In the genomic region with DNA sequence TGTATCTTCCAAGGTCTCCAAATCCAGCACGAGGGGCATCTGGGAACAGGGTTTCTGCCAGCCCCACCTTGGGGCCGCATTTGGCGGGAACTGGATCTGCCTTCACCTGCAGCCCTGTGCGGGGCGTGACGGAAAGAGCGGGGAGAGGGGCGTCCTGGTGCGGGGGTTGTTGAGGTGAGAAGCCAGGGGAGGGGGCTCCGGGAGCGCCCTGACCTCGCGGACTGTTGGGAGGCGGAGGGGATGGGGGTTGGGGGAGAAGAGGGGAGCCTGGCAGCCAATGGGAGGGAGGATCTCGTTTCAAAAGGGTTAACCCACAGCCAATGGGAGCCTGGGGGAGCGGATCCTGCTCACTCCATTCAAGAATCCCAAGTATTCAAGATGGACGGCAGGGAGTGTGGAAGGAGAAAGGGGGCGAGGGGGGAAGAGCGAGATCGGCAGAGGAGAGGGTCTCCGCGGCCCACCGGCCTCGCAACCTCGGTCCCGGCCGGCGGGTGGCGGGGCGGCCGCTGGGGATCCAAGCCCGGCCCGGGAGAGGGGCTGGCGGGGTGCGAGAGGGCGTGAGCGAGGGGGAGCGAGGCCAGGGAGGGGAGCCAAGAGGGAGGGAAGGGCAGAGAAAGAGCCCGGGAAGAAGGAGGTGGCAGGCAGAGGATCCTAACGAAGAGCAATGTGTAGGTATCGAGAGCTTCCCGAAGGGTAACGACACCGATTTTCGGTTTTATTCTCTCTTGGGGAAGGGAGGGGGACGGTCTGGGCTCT, we compare ENCODE assay signal across 8 cellular contexts. TPM values are rescaled to one million over a fixed set of nuclear protein-coding genes. Genes with fewer than 3 reads are reported as not detected.
DNase-seq lines count a peak whose midpoint lies in the region; ATAC-seq, FAIRE-seq and TF ChIP-seq lines count a peak whose summit lies in the region.

No MANE protein-coding gene starts in this region.

- intact Hi-C loops in dorsolateral prefrontal cortex (cut with DNase I) = loop anchor here in 1 of 2 donors (2.0 kb wide), 1 partner anchor 71 kb away; a partner anchor contains a TSS

- peaks cover 34% of the 10 kb centered on the region for H3K4me1 Mint-ChIP-seq in stimulated activated memory B cell treated with anti-CD40 and anti-IgM and Interleukin-4, amounts not matched to agents 10 μg/mL and 1 μg/mL and 100 μg/mL, for 72 hours

- H3K27ac ChIP-seq in dorsolateral prefrontal cortex = peak overlapping the region in 28 of 59 donors; percentile 23 to 88 (median 57)

- DNase-seq in Daoy (ENCODE audit: low read depth) (peak; percentile 91), HK-2 (ENCODE audit: unreplicated experiment) (peak; percentile 65), RCC 7860 (ENCODE audit: low spot score) (peak; percentile 27), dorsolateral prefrontal cortex (peak in 9 of 10 donors; percentile 69 to 90 (median 83)), left lobe of liver (ENCODE audit: low spot score) (no peak), activated gamma-delta T cell (lab: John Stamatoyannopoulos, UW) (no peak)

- peak overlapping the region; percentile 73 for H3K27ac Mint-ChIP-seq in stimulated activated memory B cell treated with anti-CD40 and anti-IgM and Interleukin-4, amounts not matched to agents 10 μg/mL and 1 μg/mL and 100 μg/mL, for 72 hours

- peak overlapping the region; percentile 88 for H3K4me3 Mint-ChIP-seq in stimulated activated memory B cell treated with anti-CD40 and anti-IgM and Interleukin-4, amounts not matched to agents 10 μg/mL and 1 μg/mL and 100 μg/mL, for 72 hours

- no peaks in the 10 kb centered on the region for H3K27me3 ChIP-seq in dorsolateral prefrontal cortex

- H3K9me3 Mint-ChIP-seq in stimulated activated memory B cell treated with anti-CD40 and anti-IgM and Interleukin-4, amounts not matched to agents 10 μg/mL and 1 μg/mL and 100 μg/mL, for 72 hours = no peaks in the 10 kb centered on the region

- H3K36me3 Mint-ChIP-seq in stimulated activated memory B cell treated with anti-CD40 and anti-IgM and Interleukin-4, amounts not matched to agents 10 μg/mL and 1 μg/mL and 100 μg/mL, for 72 hours = no peaks in the 10 kb centered on the region

- TF ChIP-seq CTCF in dorsolateral prefrontal cortex (IDR thresholded peaks at IDR 0.05 in 54 of 56, conservative IDR thresholded peaks at IDR 0.05 in 2 of 56; ENCODE audit: low read depth in 1 of 56, partially characterized antibody in 56 of 56) = peak in 2 of 56 donors; percentile 5 to 11

- H3K27me3 Mint-ChIP-seq in stimulated activated memory B cell treated with anti-CD40 and anti-IgM and Interleukin-4, amounts not matched to agents 10 μg/mL and 1 μg/mL and 100 μg/mL, for 72 hours = peaks cover 64% of the 10 kb centered on the region

- peak overlapping the region; percentile 52 to 90 (median 77) for H3K4me3 ChIP-seq in dorsolateral prefrontal cortex

- no peak for FAIRE-seq in RCC 7860 (lab: Jason Lieb, UNC)

- ATAC-seq in left lobe of liver (peak; percentile 22), GM19324 (IDR thresholded peaks at IDR 0.05; ENCODE audit: low FRiP score, unreplicated experiment) (no peak)
- peak; percentile 47 for ATAC-seq in stimulated activated memory B cell treated with anti-CD40 and anti-IgM and Interleukin-4, amounts not matched to agents 10 μg/mL and 1 μg/mL and 100 μg/mL, for 72 hours

RNA-seq across cellular contexts. Expression of a gene that starts 11.5 kb away (rescaled TPM):
- not detected in 2 replicates for total RNA-seq in Daoy (2014; rRNA removed; shearing (Covaris generic))
- total RNA-seq in dorsolateral prefrontal cortex = 10 to 100 TPM; 24.8 to 84.4 (median 58.4) TPM
- total RNA-seq in left lobe of liver = 0.33 TPM

RNA-seq across cellular contexts. Expression of a gene that starts 19.4 kb away (rescaled TPM):
- total RNA-seq in Daoy (2014; rRNA removed; shearing (Covaris generic)) = 27.7 and 38.4 TPM in 2 replicates
- total RNA-seq in dorsolateral prefrontal cortex (10 to 100 TPM in 4 of 120 experiments, 1 to 10 TPM in 116; 3.3 to 11.0 (median 6.3) TPM), left lobe of liver (6.1 TPM)

RNA-seq across cellular contexts. Expression of a gene that starts 29.7 kb away (rescaled TPM):
- 27.7 and 28.0 TPM in 2 replicates for total RNA-seq in Daoy (2014; rRNA removed; shearing (Covaris generic))
- total RNA-seq in dorsolateral prefrontal cortex (10 to 100 TPM; 21.3 to 46.9 (median 34.3) TPM), left lobe of liver (26.3 TPM)

RNA-seq across cellular contexts. Expression of a gene that starts 40.7 kb away (rescaled TPM):
- 4.6 TPM in 1 of 2 replicates, not detected in the other for total RNA-seq in Daoy (2014; rRNA removed; shearing (Covaris generic))
- 100 to 1,000 TPM in 9 of 120 experiments, 10 to 100 TPM in 111; 30.5 to 149 (median 56.0) TPM for total RNA-seq in dorsolateral prefrontal cortex
- 1,854 TPM for total RNA-seq in left lobe of liver

Comparison
In these comparisons a context has a peak if more than half of its experiments do, and no peak if none do; other contexts are left out.
1. DNase-seq: peak in Daoy (single experiment), HK-2 (single experiment), RCC 7860 (single experiment) and dorsolateral prefrontal cortex (9 of 10); none in left lobe of liver (single experiment) and activated gamma-delta T cell (single experiment).
2. RNA of a gene that starts 11.5 kb away (total RNA-seq): 24.8 to 84.4 TPM in dorsolateral prefrontal cortex; 0.33 TPM in left lobe of liver (single experiment) and not detected in Daoy; every median in the first group is over 10 times any median in the second.